Comparison of ENCODE assay signal across 8 cellular contexts in the genomic region with DNA sequence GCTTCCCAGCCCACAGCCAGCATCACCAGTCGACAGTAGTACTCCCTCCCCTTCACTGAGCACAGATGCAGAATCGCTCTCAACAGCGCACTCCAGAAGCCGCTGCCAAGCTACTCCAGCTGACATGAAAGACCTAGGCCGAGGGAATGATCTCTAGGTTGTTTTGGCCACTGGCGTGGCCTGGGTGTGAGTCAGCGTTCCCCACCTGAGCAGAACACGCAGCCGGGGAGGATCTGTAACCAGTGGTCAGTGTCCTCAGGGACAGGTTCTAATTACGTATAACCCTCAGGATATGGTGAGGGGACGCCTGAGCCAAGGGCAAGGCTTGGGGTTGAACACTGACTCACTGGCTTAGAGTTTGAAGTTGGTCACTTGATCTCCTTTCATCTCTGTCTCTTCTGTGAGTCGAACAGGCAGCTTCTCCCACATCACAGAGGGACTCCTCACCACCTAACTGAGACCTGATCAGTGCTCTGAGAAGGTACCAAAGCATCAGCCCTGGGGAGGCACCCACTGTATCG.
DNase-seq lines count a peak whose midpoint lies in the region; ATAC-seq and TF ChIP-seq lines count a peak whose summit lies in the region.

No MANE protein-coding gene starts in this region.

- H3K4me1 ChIP-seq in breast epithelium = peaks cover 7% of the 10 kb centered on the region in 2 donors
- peaks cover 7 to 19% of the 10 kb centered on the region in 2 donors for H3K4me1 ChIP-seq in lung (ENCODE audit: control insufficient read depth in 2 of 2, insufficient read depth in 2 of 2, low read length in 2 of 2)
- H3K4me1 ChIP-seq in urinary bladder (ENCODE audit: insufficient read depth) = peaks cover 2% of the 10 kb centered on the region

- H3K4me1 Mint-ChIP-seq in activated T-cell treated with anti-CD3 and anti-CD28 coated beads, Interleukin-2, amount 50 U/mL, for 72 hours (ENCODE audit: low read depth) = peaks cover 6% of the 10 kb centered on the region

- H3K4me3 ChIP-seq in breast epithelium (no peak overlapping the region), lung (no peak overlapping the region), urinary bladder (ENCODE audit: low read depth, low read length) (no peak overlapping the region)

- H3K27me3 ChIP-seq in breast epithelium (no peaks in the 10 kb centered on the region), lung (ENCODE audit: control insufficient read depth, insufficient read depth) (no peaks in the 10 kb centered on the region)

- no peaks in the 10 kb centered on the region for H3K27me3 Mint-ChIP-seq in activated T-cell treated with anti-CD3 and anti-CD28 coated beads, Interleukin-2, amount 50 U/mL, for 72 hours (ENCODE audit: low read depth)

- DNase-seq in activated T-cell treated with anti-CD3 and anti-CD28 coated beads, Interleukin-2, amount 50 U/mL, for 72 hours = no peak
- DNase-seq in activated T-cell treated with anti-CD3 and anti-CD28 coated beads, Interleukin-2, amount 50 U/mL, for 1 hour = no peak
- DNase-seq in breast epithelium (ENCODE audit: low spot score in 2 of 2) (no peak), lung (ENCODE audit: low spot score) (no peak)
- no peak for DNase-seq in activated naive CD4-positive, alpha-beta T cell (lab: John Stamatoyannopoulos, UW)

- 70 to 83% methylated on average over 13 of the region's 13 CpGs for WGBS in lung, 2 donors
- 50% methylated on average over 13 of the region's 13 CpGs for WGBS in urinary bladder

- intact Hi-C loops in breast epithelium (cut with DNase I; ENCODE audit: low total_unique reads) = no loop called here

- H3K27ac ChIP-seq in breast epithelium (peak overlapping the region; percentile 58 to 68), lung (ENCODE audit: low read depth in 1 of 2, low read length in 1 of 2) (peak overlapping the region; percentile 68 to 88), urinary bladder (ENCODE audit: low read depth) (peak overlapping the region; percentile 75)

- no peaks in the 10 kb centered on the region for H3K36me3 Mint-ChIP-seq in activated T-cell treated with anti-CD3 and anti-CD28 coated beads, Interleukin-2, amount 50 U/mL, for 72 hours (ENCODE audit: insufficient read depth in 2 of 2)

- TF ChIP-seq CTCF in breast epithelium (IDR thresholded peaks at IDR 0.05) (no peak), lung (IDR thresholded peaks at IDR 0.05; ENCODE audit: control extremely low read depth, extremely low read depth) (no peak)

- H3K36me3 ChIP-seq in breast epithelium (no peaks in the 10 kb centered on the region), lung (ENCODE audit: control insufficient read depth in 2 of 2, insufficient read depth in 2 of 2, low read length in 2 of 2) (no peaks in the 10 kb centered on the region), urinary bladder (ENCODE audit: insufficient read depth) (no peaks in the 10 kb centered on the region)

- H3K9me3 ChIP-seq in breast epithelium (no peaks in the 10 kb centered on the region), lung (ENCODE audit: control insufficient read depth in 2 of 2, insufficient read depth in 1 of 2, low read length in 1 of 2) (no peaks in the 10 kb centered on the region)

- H3K9me3 Mint-ChIP-seq in activated T-cell treated with anti-CD3 and anti-CD28 coated beads, Interleukin-2, amount 50 U/mL, for 72 hours = no peaks in the 10 kb centered on the region

- H3K4me3 Mint-ChIP-seq in activated T-cell treated with anti-CD3 and anti-CD28 coated beads, Interleukin-2, amount 50 U/mL, for 72 hours = no peak overlapping the region

- peak; percentile 47 to 62 for ATAC-seq in activated T-cell treated with anti-CD3 and anti-CD28 coated beads, Interleukin-2, amount 50 U/mL, for 72 hours (replicated peaks in 1 of 2)
- no peak for ATAC-seq in lung (ENCODE audit: insufficient read depth, low FRiP score)
- no peak for ATAC-seq in GM21528 (IDR thresholded peaks at IDR 0.05; ENCODE audit: low FRiP score, unreplicated experiment)
- no peak for ATAC-seq in HG03025 (IDR thresholded peaks at IDR 0.05; ENCODE audit: low FRiP score, unreplicated experiment)

- TF ChIP-seq POLR2A in breast epithelium (IDR thresholded peaks at IDR 0.05) = no peak

- H3K27ac Mint-ChIP-seq in activated T-cell treated with anti-CD3 and anti-CD28 coated beads, Interleukin-2, amount 50 U/mL, for 72 hours = no peak overlapping the region

Comparison
In these comparisons a context has a peak if more than half of its experiments do, and no peak if none do; other contexts are left out.
1. ATAC-seq: peak in activated T-cell treated with anti-CD3 and anti-CD28 coated beads, Interleukin-2, amount 50 U/mL, for 72 hours (2 of 2); none in lung (single experiment), GM21528 (single experiment) and HG03025 (single experiment).
2. Peak in every context shown above with its lines, with median percentiles within 50 percentile points of each other: H3K27ac ChIP-seq.